21 cellular contexts compared by ENCODE assay signal in genomic region chr18:43022874-43023273, GRCh38.
"Had no signal": no experiment of that assay in that cellular context is flagged by ENCODE, and none has a peak within 500 bp of the region (broad histone marks: within the 10 kb centered on the region; RNA-seq: fewer than 3 reads in every experiment).

No MANE protein-coding gene starts in this region.

- H3K36me3 ChIP-seq: colonic mucosa, left ventricle myocardium inferior, lower lobe of right lung, pancreas, tibial artery, upper lobe of left lung, uterus had no signal

- ATAC-seq: esophagus mucosa; left cardiac atrium; lower lobe of right lung; natural killer cell treated with Interleukin-12 subunit alpha and Interleukin-12 subunit beta and Interleukin-15 and Interleukin-18, amount 100 ng/mL, for 72 hours; pancreas; right cardiac atrium; stimulated activated effector memory CD8-positive, alpha-beta T cell treated with anti-CD3 and anti-CD28 coated beads, Interleukin-12 subunit alpha, Interleukin-12 subunit beta, amount 100 ng/mL, for 72 hours had no signal

- DNase-seq: colonic mucosa; dorsolateral prefrontal cortex; effector CD8-positive, alpha-beta T cell; foreskin fibroblast; kidney; left cardiac atrium; left ventricle myocardium inferior; lower lobe of right lung; mesenchymal stem cell; midbrain; occipital lobe; pancreas; right cardiac atrium; stimulated activated CD4-positive, alpha-beta T cell treated with anti-CD3 and anti-CD28 coated beads, Interleukin-4, amount 100 ng/mL, for 1 hour; stimulated activated CD8-positive, alpha-beta memory T cell treated with anti-CD3 and anti-CD28 coated beads, Interleukin-4, amount 100 ng/mL, for 48 hours; tibial artery; upper lobe of left lung; uterus had no signal

- H3K27me3 ChIP-seq: colonic mucosa, dorsolateral prefrontal cortex, pancreas, tibial artery, upper lobe of left lung, uterus had no signal

- H3K9me3 ChIP-seq: colonic mucosa, lower lobe of right lung, pancreas, tibial artery, upper lobe of left lung, uterus had no signal

- H3K27ac ChIP-seq: colonic mucosa, dorsolateral prefrontal cortex, left ventricle myocardium inferior, lower lobe of right lung, pancreas, tibial artery, upper lobe of left lung, uterus had no signal

- H3K4me3 ChIP-seq: colonic mucosa, dorsolateral prefrontal cortex, left ventricle myocardium inferior, lower lobe of right lung, pancreas, tibial artery, upper lobe of left lung, uterus had no signal

- H3K4me1 ChIP-seq: colonic mucosa, left ventricle myocardium inferior, lower lobe of right lung, pancreas, tibial artery, upper lobe of left lung, uterus had no signal
